In genomic region chr2:174327958-174328308, GRCh38 we compare ENCODE assay signal across 11 cellular contexts. TPM values are rescaled to one million over a fixed set of nuclear protein-coding genes. Genes with fewer than 3 reads are reported as not detected.
DNase-seq lines count a peak whose midpoint lies in the region; ATAC-seq and TF ChIP-seq lines count a peak whose summit lies in the region.
"Had no signal": no experiment of that assay in that cellular context is flagged by ENCODE, and none has a peak within 500 bp of the region (broad histone marks: within the 10 kb centered on the region; RNA-seq: fewer than 3 reads in every experiment).

No MANE protein-coding gene starts in this region.

- H3K27ac Mint-ChIP-seq in CD8-positive, alpha-beta memory T cell, result peak overlapping the region in 2 of 8 donors; percentile 35 to 45
- H3K27ac Mint-ChIP-seq in mesothelial cell of epicardium, result no peak overlapping the region

- H3K4me3 ChIP-seq in AG09309 (ENCODE audit: control insufficient read depth, low read depth, low read length), result peak overlapping the region; percentile 63
- no peak overlapping the region for H3K4me3 ChIP-seq in CD8-positive, alpha-beta memory T cell (ENCODE audit: low read length)

- H3K27me3 ChIP-seq in CD8-positive, alpha-beta memory T cell (ENCODE audit: insufficient read depth, low read length, poor library complexity, severe bottlenecking), result peaks cover 85% of the 10 kb centered on the region

- no peak overlapping the region for H3K27ac ChIP-seq in CD8-positive, alpha-beta memory T cell (ENCODE audit: low read depth, low read length)
- H3K27ac ChIP-seq in RWPE1, result no peak overlapping the region

- DNase-seq in AG09309 (ENCODE audit: low read depth) (no peak), astrocyte of the hippocampus (ENCODE audit: low read depth, low spot score) (peak; percentile 2), mesothelial cell of epicardium (ENCODE audit: low spot score in 2 of 2, unreplicated experiment in 2 of 2) (no peak), NCI-H748 treated with DMSO at 0.1 percent for 48 hours (lab: John Stamatoyannopoulos, UW) (no peak), KBM-7 (no peak), RWPE1 (ENCODE audit: low spot score) (no peak)
- DNase-seq in CD8-positive, alpha-beta memory T cell, result no peak
- DNase-seq: activated T-cell treated with anti-CD3 and anti-CD28 coated beads, Interleukin-2, amount 50 U/mL, for 4 hours had no signal

- POLR2A ChIA-PET in CD8-positive, alpha-beta memory T cell (lab: Charles Lee), result interaction anchor here (1.0 kb wide), 1 partner anchor 10 kb away, joined by 4 read pairs; no protein-coding TSS in a partner anchor
- POLR2A ChIA-PET in RWPE1 (lab: Yijun Ruan, JAX; ENCODE audit: low non-redundant PET), result no interaction called here

- H3K4me1 ChIP-seq in CD8-positive, alpha-beta memory T cell (ENCODE audit: insufficient read depth, low read length), result peaks cover 26% of the 10 kb centered on the region

- in situ Hi-C loops in KBM-7 (cut with MboI; ENCODE audit: low pct_unique_long_range_greater_than_20kb, low sequenced_read_pairs), result no loop called here

- no peaks in the 10 kb centered on the region for H3K36me3 Mint-ChIP-seq in CD8-positive, alpha-beta memory T cell
- no peaks in the 10 kb centered on the region for H3K36me3 Mint-ChIP-seq in mesothelial cell of epicardium

- H3K9me3 Mint-ChIP-seq in CD8-positive, alpha-beta memory T cell, result peaks cover 0 to 17% (median 13%) of the 10 kb centered on the region in 5 donors
- no peaks in the 10 kb centered on the region for H3K9me3 Mint-ChIP-seq in mesothelial cell of epicardium
- H3K9me3 Mint-ChIP-seq: activated T-cell treated with anti-CD3 and anti-CD28 coated beads, Interleukin-2, amount 50 U/mL, for 4 hours had no signal

- no peak for ATAC-seq in GM18861 (IDR thresholded peaks at IDR 0.05; ENCODE audit: unreplicated experiment)

- no peaks in the 10 kb centered on the region for H3K36me3 ChIP-seq in CD8-positive, alpha-beta memory T cell (ENCODE audit: insufficient read depth, low read length)

- no peaks in the 10 kb centered on the region for H3K9me3 ChIP-seq in CD8-positive, alpha-beta memory T cell (ENCODE audit: low read length)

- H3K4me1 Mint-ChIP-seq in CD8-positive, alpha-beta memory T cell, result peaks cover 30 to 48% (median 36%) of the 10 kb centered on the region in 3 donors
- H3K4me1 Mint-ChIP-seq in mesothelial cell of epicardium, result peaks cover 40% of the 10 kb centered on the region

- CTCF ChIA-PET in CD8-positive, alpha-beta memory T cell (lab: Charles Lee), result interaction anchor here (2.1 kb wide), 1 partner anchor 13 kb away, joined by 10 read pairs; no protein-coding TSS in a partner anchor
- CTCF ChIA-PET in RWPE1 (lab: Yijun Ruan, JAX), result interaction anchor here (1.5 kb wide), 1 partner anchor 9 kb away, joined by 5 read pairs; no protein-coding TSS in a partner anchor

- TF ChIP-seq CTCF in AG09309 (IDR thresholded peaks at IDR 0.05; ENCODE audit: control insufficient read depth, insufficient read depth, low read depth, low read length, missing control alignments) (no peak), mesothelial cell of epicardium (IDR thresholded peaks at IDR 0.05; ENCODE audit: unreplicated experiment) (no peak), RWPE1 (conservative IDR thresholded peaks at IDR 0.05; ENCODE audit: low read depth) (no peak)

- H3K4me3 Mint-ChIP-seq in CD8-positive, alpha-beta memory T cell, result peak overlapping the region in 5 of 7 donors; percentile 25 to 82 (median 78)
- peak overlapping the region; percentile 77 for H3K4me3 Mint-ChIP-seq in mesothelial cell of epicardium

- H3K27me3 Mint-ChIP-seq in CD8-positive, alpha-beta memory T cell, result peaks cover 85 to 97% of the 10 kb centered on the region in 2 donors
- peaks cover 78% of the 10 kb centered on the region for H3K27me3 Mint-ChIP-seq in mesothelial cell of epicardium (ENCODE audit: low read depth)

RNA-seq across cellular contexts. Expression of gene SP9, which starts 6.8 kb away (rescaled TPM):
- total RNA-seq in CD8-positive, alpha-beta memory T cell, result not detected
- polyA plus RNA-seq in CD8-positive, alpha-beta memory T cell, result not detected
- 1.1 to 1.4 TPM (median 1.3 TPM) in 3 replicates for total RNA-seq in mesothelial cell of epicardium
- total RNA-seq: activated T-cell treated with anti-CD3 and anti-CD28 coated beads, Interleukin-2, amount 50 U/mL, for 4 hours; mucosa of gallbladder; skeletal muscle tissue had no signal
